In genomic region chr5:139403418-139403786, GRCh38 we compare ENCODE assay signal across 8 cellular contexts. TPM values are rescaled to one million over a fixed set of nuclear protein-coding genes. Genes with fewer than 3 reads are reported as not detected.
DNase-seq lines count a peak whose midpoint lies in the region; ATAC-seq, FAIRE-seq and TF ChIP-seq lines count a peak whose summit lies in the region.

No MANE protein-coding gene starts in this region.

- TF ChIP-seq CTCF in DOHH2 (IDR thresholded peaks at IDR 0.05; ENCODE audit: low read depth, low read length, poor library complexity, severe bottlenecking), result no peak
- no peak for TF ChIP-seq CTCF in PC-3 (conservative IDR thresholded peaks at IDR 0.05; ENCODE audit: low read depth, low read length)
- TF ChIP-seq CTCF in epithelial cell of proximal tubule (conservative IDR thresholded peaks at IDR 0.05; ENCODE audit: low read depth, low read length), result no peak
- TF ChIP-seq CTCF in ovary (IDR thresholded peaks at IDR 0.05), result no peak

- H3K79me2 ChIP-seq in DOHH2 (ENCODE audit: control insufficient read depth, low read length) (no peaks in the 10 kb centered on the region), PC-3 (ENCODE audit: low read length) (no peaks in the 10 kb centered on the region)

- H3K9me2 ChIP-seq in DOHH2 (replicated peaks; ENCODE audit: control insufficient read depth, low read length) (no peaks in the 10 kb centered on the region), PC-3 (replicated peaks; ENCODE audit: low read length) (no peaks in the 10 kb centered on the region)

- peak overlapping the region; percentile 77 for H3K4me3 ChIP-seq in DOHH2 (ENCODE audit: low read length)
- peak overlapping the region; percentile 68 for H3K4me3 ChIP-seq in PC-3 (ENCODE audit: low read length)
- peak overlapping the region; percentile 56 for H3K4me3 ChIP-seq in epithelial cell of proximal tubule (ENCODE audit: low read depth, low read length)
- H3K4me3 ChIP-seq in ovary, result peak overlapping the region; percentile 52

- no peak for TF ChIP-seq EP300 in ovary (IDR thresholded peaks at IDR 0.05)

- DNase-seq in PC-3 (no peak), epithelial cell of proximal tubule (ENCODE audit: low read depth) (no peak), ovary (no peak), urothelium cell line (ENCODE audit: low spot score) (no peak), DMS53 (lab: John Stamatoyannopoulos, UW) (no peak)

- H3K9ac ChIP-seq in PC-3 (ENCODE audit: low read length), result peak overlapping the region; percentile 88

- ATAC-seq in PC-3, result no peak
- no peak for ATAC-seq in HG03039 (IDR thresholded peaks at IDR 0.05; ENCODE audit: unreplicated experiment)
- ATAC-seq in HG02642 (IDR thresholded peaks at IDR 0.05; ENCODE audit: poor library complexity, unreplicated experiment), result no peak

- H3K27ac ChIP-seq in DOHH2 (ENCODE audit: low read depth, low read length), result peak overlapping the region; percentile 82
- peak overlapping the region; percentile 90 for H3K27ac ChIP-seq in PC-3 (ENCODE audit: low read length)
- peak overlapping the region in 1 of 2 donors; percentile 94 for H3K27ac ChIP-seq in ovary

- POLR2A ChIA-PET in PC-3 (lab: Charles Lee; ENCODE audit: unreplicated experiment), result no interaction called here

- CTCF ChIA-PET in PC-3 (lab: Charles Lee), result no interaction called here

- H3K27me3 ChIP-seq in DOHH2 (ENCODE audit: control insufficient read depth, low read length) (no peaks in the 10 kb centered on the region), PC-3 (ENCODE audit: low read length) (no peaks in the 10 kb centered on the region), ovary (no peaks in the 10 kb centered on the region)

- H3F3A ChIP-seq in DOHH2 (ENCODE audit: control insufficient read depth, insufficient read depth), result peaks cover 10% of the 10 kb centered on the region
- no peaks in the 10 kb centered on the region for H3F3A ChIP-seq in PC-3 (ENCODE audit: low read length, unreplicated experiment)

- WGBS in ovary, 3 donors, result 11 to 15% (median 11%) methylated on average over 7 of the region's 7 CpGs

- FAIRE-seq in urothelium cell line (lab: Jason Lieb, UNC), result no peak

- peak overlapping the region; percentile 74 for H3K4me2 ChIP-seq in DOHH2 (ENCODE audit: low read length)
- H3K4me2 ChIP-seq in PC-3 (ENCODE audit: low read length), result peak overlapping the region; percentile 90

- H4K20me1 ChIP-seq in DOHH2 (ENCODE audit: control insufficient read depth, insufficient read depth, low read depth, low read length), result no peaks in the 10 kb centered on the region
- H4K20me1 ChIP-seq in PC-3 (ENCODE audit: low read length), result no peaks in the 10 kb centered on the region

- intact Hi-C loops in PC-3 (cut with micrococcal nuclease) (no loop called here), ovary (cut with DNase I) (no loop called here)

- H2AFZ ChIP-seq in PC-3 (ENCODE audit: low read length), result peak overlapping the region; percentile 91

- H3K36me3 ChIP-seq in DOHH2 (ENCODE audit: control insufficient read depth, low read length) (no peaks in the 10 kb centered on the region), PC-3 (ENCODE audit: low read depth, low read length) (no peaks in the 10 kb centered on the region), ovary (no peaks in the 10 kb centered on the region)

- H3K9me3 ChIP-seq in DOHH2 (ENCODE audit: control insufficient read depth, insufficient read depth, low read length) (no peaks in the 10 kb centered on the region), PC-3 (ENCODE audit: low read length) (no peaks in the 10 kb centered on the region), ovary (no peaks in the 10 kb centered on the region)

- no peak for TF ChIP-seq POLR2A in ovary (IDR thresholded peaks at IDR 0.05)

- TSS peak; percentile 88 for BruUV-seq in PC-3 (replicated peaks; lab: Mats Ljungman, UMichigan)

- H3K4me1 ChIP-seq in DOHH2 (ENCODE audit: control insufficient read depth, low read length) (peaks cover 42% of the 10 kb centered on the region), PC-3 (ENCODE audit: insufficient read depth, low read length) (peaks cover 10% of the 10 kb centered on the region), ovary (ENCODE audit: insufficient read depth) (no peaks in the 10 kb centered on the region)

RNA-seq across cellular contexts. Expression of gene SPATA24, which starts 0.5 kb away (rescaled TPM):
- total RNA-seq in PC-3 (2014; rRNA removed), result 1.4 and 3.1 TPM in 2 replicates
- 2.2 and 5.3 TPM in 2 replicates for total RNA-seq in epithelial cell of proximal tubule
- 1 to 10 TPM; 2.1 to 4.7 (median 3.3) TPM for total RNA-seq in ovary
- 1 to 10 TPM; 6.5 to 6.7 TPM for polyA plus RNA-seq in ovary

RNA-seq across cellular contexts. Expression of gene PROB1, which starts 8.5 kb away (rescaled TPM):
- 1.9 and 2.2 TPM in 2 replicates for total RNA-seq in PC-3 (2014; rRNA removed)
- 2.7 and 3.1 TPM in 2 replicates for total RNA-seq in epithelial cell of proximal tubule
- 1 to 10 TPM in 4 of 7 donors, under 1 TPM in 3; 0.60 to 2.0 (median 1.0) TPM for total RNA-seq in ovary
- 1 to 10 TPM in 1 of 2 donors, under 1 TPM in 1; 0.65 to 1.0 TPM for polyA plus RNA-seq in ovary

RNA-seq across cellular contexts. Expression of gene MZB1, which starts 13.7 kb away (rescaled TPM):
- total RNA-seq in PC-3 (2014; rRNA removed) (0.22 and 1.0 TPM in 2 replicates), epithelial cell of proximal tubule (not detected in 2 replicates), ovary (1 to 10 TPM in 3 of 7 donors, under 1 TPM in 3, not detected in 1; 0.50 to 1.8 (median 1.2) TPM)
- polyA plus RNA-seq in ovary, result 1 to 10 TPM in 1 of 2 donors, under 1 TPM in 1; 0.91 to 1.7 TPM

RNA-seq across cellular contexts. Expression of gene SLC23A1, which starts 20.3 kb away (rescaled TPM):
- total RNA-seq in PC-3 (2014; rRNA removed) (not detected in 2 replicates), epithelial cell of proximal tubule (0.07 TPM in 1 of 2 replicates, not detected in the other), ovary (10 to 100 TPM in 1 of 7 donors, 1 to 10 TPM in 3, under 1 TPM in 1, not detected in 2; 0.10 to 14.5 (median 1.2) TPM)
- polyA plus RNA-seq in ovary, result under 1 TPM in 1 of 2 donors, not detected in 1; 0.05 TPM

RNA-seq across cellular contexts. Expression of gene DNAJC18, which starts 35.9 kb away (rescaled TPM):
- 3.2 and 4.4 TPM in 2 replicates for total RNA-seq in PC-3 (2014; rRNA removed)
- total RNA-seq in epithelial cell of proximal tubule, result 4.5 and 5.9 TPM in 2 replicates
- total RNA-seq in ovary, result 10 to 100 TPM in 6 of 7 donors, 1 to 10 TPM in 1; 5.2 to 31.0 (median 22.4) TPM
- polyA plus RNA-seq in ovary, result 10 to 100 TPM; 11.1 to 35.6 TPM
